ENCODE assay signal across 1 cellular context in the genomic region with DNA sequence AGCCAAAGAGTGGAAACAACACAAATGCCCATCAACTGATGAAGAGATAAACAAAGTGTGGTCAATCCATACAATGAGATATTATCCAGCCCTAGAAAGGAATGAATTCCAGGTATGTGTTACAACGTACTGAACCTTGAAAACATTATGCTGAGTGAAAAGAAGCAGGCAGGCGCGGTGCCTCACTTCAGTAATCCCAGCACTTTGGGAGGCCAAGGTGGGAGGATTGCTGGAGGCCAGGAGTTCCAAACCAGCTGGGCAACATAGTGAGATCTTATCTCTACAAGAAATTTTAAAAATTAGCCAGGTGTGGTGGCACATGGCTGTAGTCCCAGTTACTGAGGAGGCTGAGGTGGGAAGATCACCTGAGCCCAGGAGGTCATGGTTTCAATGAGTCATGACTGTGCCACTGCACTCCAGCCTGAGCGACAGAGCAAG.
TF ChIP-seq lines count a peak whose summit lies in the region.

No MANE protein-coding gene starts in this region.

TF ChIP-seq in Ishikawa, 13 proteins besides CTCF, POLR2A, EP300 and RAD21 (continued from another document):
- TF ChIP-seq REST (IDR thresholded peaks at IDR 0.05; ENCODE audit: low read depth) (no peak), TEAD4 (IDR thresholded peaks at IDR 0.05) (peak; percentile 55), MAX (IDR thresholded peaks at IDR 0.05) (0 out of 2 replicates have a peak, but pooled peaks have one; percentile 20), ZBTB7A (IDR thresholded peaks at IDR 0.05; ENCODE audit: low read depth) (no peak), CREB1 (IDR thresholded peaks at IDR 0.05; ENCODE audit: low read depth) (no peak), NFIC (IDR thresholded peaks at IDR 0.05) (peak; percentile 56), TAF1 (IDR thresholded peaks at IDR 0.05; ENCODE audit: low read depth) (no peak)
